1 cellular context compared by ENCODE assay signal in genomic region chr6:96809119-96809518, GRCh38.
TF ChIP-seq lines count a peak whose summit lies in the region.

No MANE protein-coding gene starts in this region.

TF ChIP-seq in K562, 482 proteins besides CTCF, POLR2A, EP300 and RAD21 (continued from another document):
- TF ChIP-seq NKRF (IDR thresholded peaks at IDR 0.05; ENCODE audit: borderline replicate concordance) (no peak), HMBOX1 (IDR thresholded peaks at IDR 0.05) (peak; percentile 99), TBL1XR1 (IDR thresholded peaks at IDR 0.05; ENCODE audit: low read length in 2 of 2) (peak in 1 of 2 experiments; percentile 47; a peak in 2 of 4 replicates), LARP7 (IDR thresholded peaks at IDR 0.05) (0 out of 2 replicates have a peak, but pooled peaks have one; percentile 61), CREM (IDR thresholded peaks at IDR 0.05; ENCODE audit: low read depth) (peak; percentile 40; the same call in 1 of the 2 replicates), HDAC2 (IDR thresholded peaks at IDR 0.05) (peak; percentile 58; the same call in 1 of the 2 replicates), CC2D1A (IDR thresholded peaks at IDR 0.05) (0 out of 2 replicates have a peak, but pooled peaks have one; percentile 28), KLF10 (CRISPR knock-in tag; IDR thresholded peaks at IDR 0.05) (no peak), ESRRA (IDR thresholded peaks at IDR 0.05; ENCODE audit: borderline replicate concordance, low read depth) (peak; percentile 52), KHSRP (IDR thresholded peaks at IDR 0.05) (no peak), CBFB (CRISPR knock-in tag; IDR thresholded peaks at IDR 0.05) (no peak), SRSF7 (optimal IDR thresholded peaks at IDR 0.05; ENCODE audit: low read depth, low read length) (no peak), ADNP (tag; IDR thresholded peaks at IDR 0.05) (0 out of 2 replicates have a peak, but pooled peaks have one; percentile 37), ZNF232 (CRISPR knock-in tag; IDR thresholded peaks at IDR 0.05) (no peak), CBX3 (IDR thresholded peaks at IDR 0.05; ENCODE audit: borderline replicate concordance in 1 of 2, low read length in 2 of 2) (peak in 1 of 2 experiments; percentile 57; a peak in 1 of 3 replicates), KLF16 (IDR thresholded peaks at IDR 0.05) (peak; percentile 53), TSHZ1 (CRISPR knock-in tag; IDR thresholded peaks at IDR 0.05) (no peak), VEZF1 (CRISPR knock-in tag; IDR thresholded peaks at IDR 0.05) (peak; percentile 33; the same call in 1 of the 2 replicates), ARID1B (IDR thresholded peaks at IDR 0.05) (peak; percentile 93), TCF3 (CRISPR knock-in tag; IDR thresholded peaks at IDR 0.05) (peak; percentile 68), ZNF512 (tag; IDR thresholded peaks at IDR 0.05) (no peak), GTF2A2 (tag; IDR thresholded peaks at IDR 0.05) (no peak), CEBPB (tag; IDR thresholded peaks at IDR 0.05) (peak; percentile 38; the same call in 1 of the 2 replicates), TARDBP (IDR thresholded peaks at IDR 0.05) (no peak), FOSL1 (tag; conservative IDR thresholded peaks at IDR 0.05) (peak; percentile 96), NFRKB (IDR thresholded peaks at IDR 0.05; ENCODE audit: low read depth) (no peak), FOS (IDR thresholded peaks at IDR 0.05; ENCODE audit: extremely low read depth, insufficient read length) (peak; percentile 56), MTA2 (IDR thresholded peaks at IDR 0.05; ENCODE audit: low read depth) (peak; percentile 60; the same call in 1 of the 2 replicates)
